In genomic region chr21:46153259-46154154, GRCh38 we compare ENCODE assay signal across 8 cellular contexts. TPM values are rescaled to one million over a fixed set of nuclear protein-coding genes. Genes with fewer than 3 reads are reported as not detected.
A peak's percentile ranks its signal among the peaks of the same experiment; 100 is the strongest.
DNase-seq lines count a peak whose midpoint lies in the region; ATAC-seq, FAIRE-seq and TF ChIP-seq lines count a peak whose summit lies in the region.

No MANE protein-coding gene starts in this region.

- ATAC-seq in foreskin keratinocyte, result peak; percentile 52

- intact Hi-C loops in uterus (cut with DNase I; ENCODE audit: low total_unique reads), result no loop called here

- TF ChIP-seq CTCF in foreskin keratinocyte (conservative IDR thresholded peaks at IDR 0.05) (peak; percentile 78), nephron (IDR thresholded peaks at IDR 0.05; ENCODE audit: unreplicated experiment in 3 of 3) (peak; percentile 75 to 79 (median 76)), uterus (IDR thresholded peaks at IDR 0.05) (peak; percentile 65 to 75 (median 66))

- H3K4me3 ChIP-seq in uterus, result no peak overlapping the region

- FAIRE-seq in GM19239 (lab: Jason Lieb, UNC), result no peak

- no peaks in the 10 kb centered on the region for H3K27me3 Mint-ChIP-seq in nephron (ENCODE audit: low read depth)

- no peaks in the 10 kb centered on the region for H3K9me3 Mint-ChIP-seq in nephron

- DNase-seq in EH (ENCODE audit: low read depth) (peak; percentile 50), NCI-H1092 treated with DMSO at 0.1 percent for 48 hours (lab: John Stamatoyannopoulos, UW) (peak; percentile 30), activated T-cell treated with anti-CD3 and anti-CD28 coated beads for 24 hours (ENCODE audit: low read depth) (peak; percentile 28), foreskin keratinocyte (no peak), uterus (peak; percentile 51 to 74), GM19239 (ENCODE audit: insufficient read length, low spot score) (no peak), GF-D8 (lab: John Stamatoyannopoulos, UW) (no peak)

- no peaks in the 10 kb centered on the region for H3K36me3 ChIP-seq in uterus

- peaks cover 3% of the 10 kb centered on the region for H3K27me3 ChIP-seq in foreskin keratinocyte
- H3K27me3 ChIP-seq in uterus, result no peaks in the 10 kb centered on the region

- H3K4me1 ChIP-seq in foreskin keratinocyte (no peaks in the 10 kb centered on the region), uterus (peaks cover 0 to 4% of the 10 kb centered on the region in 2 donors)

- H3K27ac Mint-ChIP-seq in nephron, result peak overlapping the region in 1 of 3 experiments; percentile 25

- no peaks in the 10 kb centered on the region for H3K36me3 Mint-ChIP-seq in nephron (ENCODE audit: low read depth)

- no peak for TF ChIP-seq POLR2A in uterus (IDR thresholded peaks at IDR 0.05)

- H3K4me1 Mint-ChIP-seq in nephron, result peaks cover 19% of the 10 kb centered on the region

- H3K9me3 ChIP-seq in uterus, result no peaks in the 10 kb centered on the region

- no peak overlapping the region for H3K27ac ChIP-seq in foreskin keratinocyte
- peak overlapping the region in 1 of 2 donors; percentile 50 for H3K27ac ChIP-seq in uterus

- H3K4me3 Mint-ChIP-seq in nephron, result no peak overlapping the region

RNA-seq across cellular contexts. Expression of gene FTCD, which starts 1.9 kb away (rescaled TPM):
- total RNA-seq in foreskin keratinocyte (not detected in 2 replicates), uterus (1 to 10 TPM in 2 of 4 donors, not detected in 2; 4.5 to 7.0 TPM)
- polyA plus RNA-seq in foreskin keratinocyte, result not detected in 2 replicates

RNA-seq across cellular contexts. Expression of gene SPATC1L, which starts 30.8 kb away (rescaled TPM):
- total RNA-seq in foreskin keratinocyte, result 7.8 and 8.9 TPM in 2 replicates
- 10.4 and 12.6 TPM in 2 replicates for polyA plus RNA-seq in foreskin keratinocyte
- total RNA-seq in uterus, result 1 to 10 TPM in 3 of 4 donors, not detected in 1; 4.9 to 10.0 (median 6.4) TPM

RNA-seq across cellular contexts. Expression of gene COL6A2, which starts 55.6 kb away (rescaled TPM):
- total RNA-seq in foreskin keratinocyte (0.04 and 0.17 TPM in 2 replicates), uterus (1,000 to 10,000 TPM in 2 of 4 donors, 100 to 1,000 TPM in 2; 321 to 1,200 (median 948) TPM)
- polyA plus RNA-seq in foreskin keratinocyte, result 0.06 and 0.13 TPM in 2 replicates

Comparison
In these comparisons a context has a peak if more than half of its experiments do, and no peak if none do; other contexts are left out.
1. DNase-seq: peak in EH (single experiment), NCI-H1092 treated with DMSO at 0.1 percent for 48 hours (single experiment), activated T-cell treated with anti-CD3 and anti-CD28 coated beads for 24 hours (single experiment) and uterus (2 of 2); none in foreskin keratinocyte (0 of 2), GM19239 (single experiment) and GF-D8 (single experiment).
2. RNA of gene COL6A2, which starts 55.6 kb away (total RNA-seq): 321 to 1,200 TPM in uterus; 0.04 to 0.17 TPM in foreskin keratinocyte; every median in the first group is over 100 times any median in the second.
3. Peak in every context shown above with its lines, with median percentiles within 50 percentile points of each other: CTCF ChIP-seq.